In genomic region chr6:20291764-20292227, GRCh38 we compare ENCODE assay signal across 1 cellular context.
TF ChIP-seq lines count a peak whose summit lies in the region.

No MANE protein-coding gene starts in this region.

TF ChIP-seq in K562, 482 proteins besides CTCF, POLR2A, EP300 and RAD21 (continued from another document):
- peak in 1 of 2 experiments; percentile 57; a peak in 1 of 4 replicates for TF ChIP-seq NONO (IDR thresholded peaks at IDR 0.05; ENCODE audit: low read depth in 2 of 2, low read length in 1 of 2)
TF ChIP-seq in K562: peak in this region for 64.
